Comparison of ENCODE assay signal across 9 cellular contexts in the genomic region with DNA sequence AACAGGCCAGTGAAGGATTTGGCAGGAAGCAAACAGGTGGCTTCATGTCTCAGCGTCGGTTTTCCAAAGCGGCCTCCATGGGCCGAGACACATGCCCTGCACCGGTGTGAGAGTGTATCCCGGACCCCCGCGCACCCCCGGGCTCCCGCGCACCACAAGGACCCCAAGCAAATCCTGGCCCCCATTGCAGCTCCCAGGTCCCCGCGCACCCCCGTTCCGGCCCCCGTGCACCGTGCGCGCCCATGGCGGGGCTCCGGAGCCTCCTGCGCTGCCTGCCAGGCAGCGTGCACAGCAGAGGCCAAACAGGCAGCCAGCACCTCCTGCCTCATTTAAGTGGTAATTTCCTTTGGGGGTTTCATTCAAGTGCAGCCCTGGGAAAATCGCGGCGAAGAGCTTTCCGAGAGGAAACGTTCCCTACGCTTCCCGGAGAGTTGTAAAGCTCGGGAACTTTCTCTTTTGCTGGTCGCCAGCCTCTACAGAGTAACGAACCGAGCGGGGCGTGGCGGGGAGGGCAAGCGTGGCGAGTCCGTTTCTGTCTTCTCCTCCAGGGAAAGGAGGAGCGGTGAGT.
A peak's percentile ranks its signal among the peaks of the same experiment; 100 is the strongest.
DNase-seq lines count a peak whose midpoint lies in the region; ATAC-seq and TF ChIP-seq lines count a peak whose summit lies in the region.
"Had no signal": no experiment of that assay in that cellular context is flagged by ENCODE, and none has a peak within 500 bp of the region (broad histone marks: within the 10 kb centered on the region; RNA-seq: fewer than 3 reads in every experiment).

No MANE protein-coding gene starts in this region.

- no peaks in the 10 kb centered on the region for H3K9me3 Mint-ChIP-seq in natural killer cell

- H3K4me1 Mint-ChIP-seq in T-helper 17 cell = peaks cover 10% of the 10 kb centered on the region
- H3K4me1 Mint-ChIP-seq in natural killer cell = peaks cover 0 to 9% of the 10 kb centered on the region in 2 donors

- H3K27ac Mint-ChIP-seq in T-helper 17 cell (no peak overlapping the region), natural killer cell (no peak overlapping the region)

- peaks cover 2% of the 10 kb centered on the region for H3K9me3 ChIP-seq in T-helper 17 cell (ENCODE audit: control insufficient read depth, low read length, poor library complexity, severe bottlenecking)

- intact Hi-C loops in natural killer cell (cut with micrococcal nuclease) = no loop called here

- H3K4me3 ChIP-seq in foreskin fibroblast (ENCODE audit: low read depth in 1 of 2, low read length in 2 of 2) = peak overlapping the region; percentile 55 to 64

- DNase-seq in AG08395 (ENCODE audit: low spot score) (peak; percentile 36), T-helper 17 cell (no peak), foreskin fibroblast (peak; percentile 18 to 68), natural killer cell (no peak), NCI-H510A treated with DMSO at 0.1 percent for 48 hours (lab: John Stamatoyannopoulos, UW) (no peak), NCI-H510A (lab: John Stamatoyannopoulos, UW) (no peak)
- DNase-seq: NCI-H446 treated with DMSO at 0.1 percent for 48 hours had no signal

- H3K36me3 Mint-ChIP-seq in T-helper 17 cell (ENCODE audit: low read depth) (peaks cover 2% of the 10 kb centered on the region), natural killer cell (no peaks in the 10 kb centered on the region)

- no peak for TF ChIP-seq CTCF in foreskin fibroblast (IDR thresholded peaks at IDR 0.05; ENCODE audit: low read depth, low read length)
- no peak for TF ChIP-seq CTCF in natural killer cell (IDR thresholded peaks at IDR 0.05)

- ATAC-seq in T-helper 17 cell (no peak), natural killer cell (peak in 1 of 3 donors; percentile 39), GM21786 (IDR thresholded peaks at IDR 0.05; ENCODE audit: unreplicated experiment) (no peak), GM19395 (IDR thresholded peaks at IDR 0.05; ENCODE audit: unreplicated experiment) (no peak)

- H3K4me3 Mint-ChIP-seq in T-helper 17 cell (peak overlapping the region; percentile 69), natural killer cell (peak overlapping the region; percentile 5)

- H3K27me3 Mint-ChIP-seq in T-helper 17 cell (peaks cover 17% of the 10 kb centered on the region), natural killer cell (ENCODE audit: low read depth in 2 of 2) (peaks cover 5 to 22% of the 10 kb centered on the region in 2 donors)

Comparison
In these comparisons a context has a peak if more than half of its experiments do, and no peak if none do; other contexts are left out.
1. DNase-seq: peak in AG08395 (single experiment) and foreskin fibroblast (2 of 2); none in T-helper 17 cell (0 of 3), natural killer cell (single experiment), NCI-H510A treated with DMSO at 0.1 percent for 48 hours (single experiment) and NCI-H510A (single experiment).